Comparison of ENCODE assay signal across 11 cellular contexts in genomic region chr2:113174369-113174735, GRCh38. TPM values are rescaled to one million over a fixed set of nuclear protein-coding genes. Genes with fewer than 3 reads are reported as not detected.
A peak's percentile ranks its signal among the peaks of the same experiment; 100 is the strongest.
DNase-seq lines count a peak whose midpoint lies in the region; ATAC-seq and TF ChIP-seq lines count a peak whose summit lies in the region.
"Had no signal": no experiment of that assay in that cellular context is flagged by ENCODE, and none has a peak within 500 bp of the region (broad histone marks: within the 10 kb centered on the region; RNA-seq: fewer than 3 reads in every experiment).

No MANE protein-coding gene starts in this region.

- H3K9me3 Mint-ChIP-seq in activated B cell treated with CpG ODN at 0.5 μM for 24 hours: peaks cover 4% of the 10 kb centered on the region

- H3K36me3 ChIP-seq in lower lobe of right lung (no peaks in the 10 kb centered on the region), tibial nerve (no peaks in the 10 kb centered on the region), brain microvascular endothelial cell (replicated peaks) (no peaks in the 10 kb centered on the region)

- H3K4me3 Mint-ChIP-seq in activated B cell treated with CpG ODN at 0.5 μM for 24 hours: peak overlapping the region; percentile 87

- CTCF ChIA-PET in activated B cell treated with CpG ODN at 0.5 μM for 24 hours (lab: Charles Lee): interaction anchor here (0.6 to 5.8 kb wide), 12 partner anchors 8 to 216 kb away, joined by 3 to 120 read pairs (median 4); no protein-coding TSS in a partner anchor

- WGBS in tibial nerve, 2 donors: 55 to 82% methylated on average over 2 to 3 of the region's 3 CpGs

- peaks cover 2% of the 10 kb centered on the region for H3K27me3 Mint-ChIP-seq in activated B cell treated with CpG ODN at 0.5 μM for 24 hours

- no peak for TF ChIP-seq EP300 in tibial nerve (IDR thresholded peaks at IDR 0.05)

- ATAC-seq in activated B cell treated with CpG ODN at 0.5 μM for 24 hours (ENCODE audit: low read depth) (no peak), lower lobe of right lung (no peak), HG03460 (IDR thresholded peaks at IDR 0.05; ENCODE audit: unreplicated experiment) (no peak)

- H3K4me3 ChIP-seq in lower lobe of right lung (peak overlapping the region; percentile 51), tibial nerve (peak overlapping the region in 3 of 4 donors; percentile 15 to 40 (median 34)), brain microvascular endothelial cell (ENCODE audit: low read depth, low read length) (no peak overlapping the region)
- H3K4me3 ChIP-seq: SK-N-MC had no signal

- H3K27ac Mint-ChIP-seq in activated B cell treated with CpG ODN at 0.5 μM for 24 hours: peak overlapping the region; percentile 91

- no peak for TF ChIP-seq POLR2A in tibial nerve (IDR thresholded peaks at IDR 0.05)

- peaks cover 45% of the 10 kb centered on the region for H3K36me3 Mint-ChIP-seq in activated B cell treated with CpG ODN at 0.5 μM for 24 hours (ENCODE audit: low read depth)

- no peaks in the 10 kb centered on the region for H3K27me3 ChIP-seq in lower lobe of right lung (ENCODE audit: low read depth)
- H3K27me3 ChIP-seq in tibial nerve: no peaks in the 10 kb centered on the region
- no peaks in the 10 kb centered on the region for H3K27me3 ChIP-seq in brain microvascular endothelial cell (replicated peaks)

- peaks cover 85% of the 10 kb centered on the region for H3K4me1 Mint-ChIP-seq in activated B cell treated with CpG ODN at 0.5 μM for 24 hours

- POLR2A ChIA-PET in activated B cell treated with CpG ODN at 0.5 μM for 24 hours (lab: Charles Lee): interaction anchor here (0.6 to 5.4 kb wide), 17 partner anchors 9 to 723 kb away, joined by 3 to 88 read pairs (median 6); partner anchors contain the start of gene SLC35F5

- intact Hi-C loops in activated B cell treated with CpG ODN at 0.5 μM for 24 hours (cut with micrococcal nuclease) (loop anchor here (10.0 kb wide), 2 partner anchors 520 to 1120 kb away; partner anchors contain the start of gene TMEM87B), lower lobe of right lung (cut with DNase I) (no loop called here)

- in situ Hi-C loops in brain microvascular endothelial cell (cut with HindIII; ENCODE audit: low pct_ligation_motif_present, low sequenced_read_pairs): no loop called here

- peak overlapping the region; percentile 76 for H3K27ac ChIP-seq in lower lobe of right lung
- peak overlapping the region in 2 of 4 donors; percentile 25 to 81 for H3K27ac ChIP-seq in tibial nerve
- H3K27ac ChIP-seq in brain microvascular endothelial cell: no peak overlapping the region
- H3K27ac ChIP-seq: SK-N-MC had no signal

- H3K4me1 ChIP-seq in lower lobe of right lung (peaks cover 31% of the 10 kb centered on the region), tibial nerve (peaks cover 0 to 11% (median 0%) of the 10 kb centered on the region in 4 donors)

- no peaks in the 10 kb centered on the region for H3K9me3 ChIP-seq in lower lobe of right lung
- no peaks in the 10 kb centered on the region for H3K9me3 ChIP-seq in tibial nerve

- DNase-seq in activated T-cell treated with anti-CD3 and anti-CD28 coated beads, Interleukin-2, amount 50 U/mL, for 1 hour: peak; percentile 33
- DNase-seq in activated T-cell treated with anti-CD3 and anti-CD28 coated beads for 4 hours (no peak), activated B cell treated with CpG ODN at 0.5 μM for 24 hours (no peak), lower lobe of right lung (no peak), tibial nerve (ENCODE audit: low spot score in 2 of 2) (no peak), DMS79 treated with DMSO at 0.1 percent for 48 hours (lab: John Stamatoyannopoulos, UW) (no peak), brain microvascular endothelial cell (no peak)
- DNase-seq: GOT3 had no signal

- TF ChIP-seq CTCF in activated B cell treated with CpG ODN at 0.5 μM for 24 hours (IDR thresholded peaks at IDR 0.05) (no peak), lower lobe of right lung (IDR thresholded peaks at IDR 0.05) (no peak), tibial nerve (IDR thresholded peaks at IDR 0.05) (no peak), brain microvascular endothelial cell (IDR thresholded peaks at IDR 0.05; ENCODE audit: low read depth, low read length, missing control alignments) (no peak)

RNA-seq across cellular contexts. Expression of gene PSD4, which starts 0.6 kb away (rescaled TPM):
- total RNA-seq in activated B cell treated with CpG ODN at 0.5 μM for 24 hours (161 and 182 TPM in 2 replicates), lower lobe of right lung (43.2 TPM), tibial nerve (10 to 100 TPM in 3 of 4 donors, 1 to 10 TPM in 1; 8.7 to 20.7 (median 11.3) TPM)

RNA-seq across cellular contexts. Expression of gene IL1RN, which starts 47.0 kb away (rescaled TPM):
- total RNA-seq in activated B cell treated with CpG ODN at 0.5 μM for 24 hours (0.32 TPM in 1 of 2 replicates, not detected in the other), lower lobe of right lung (20.1 TPM), tibial nerve (under 1 TPM in 1 of 4 donors, not detected in 3; 0.59 TPM)
- total RNA-seq: temporal lobe had no signal

Comparison
In these comparisons a context has a peak if more than half of its experiments do, and no peak if none do; other contexts are left out.
1. RNA of gene IL1RN, which starts 47.0 kb away (total RNA-seq): 20.1 TPM in lower lobe of right lung (single experiment); 0.32 TPM in activated B cell treated with CpG ODN at 0.5 μM for 24 hours and 0.59 TPM in tibial nerve; every median in the first group is over 10 times any median in the second.